In genomic region chr9:15081021-15081753, GRCh38 we compare ENCODE assay signal across 23 cellular contexts.
"Had no signal": no experiment of that assay in that cellular context is flagged by ENCODE, and none has a peak within 500 bp of the region (broad histone marks: within the 10 kb centered on the region; RNA-seq: fewer than 3 reads in every experiment).

No MANE protein-coding gene starts in this region.

- DNase-seq: naive thymus-derived CD4-positive, alpha-beta T cell; natural killer cell; occipital lobe; ovary; psoas muscle; right cardiac atrium; right lobe of liver; sigmoid colon; small intestine; stimulated activated CD4-positive, alpha-beta T cell treated with anti-CD3 and anti-CD28 coated beads, Interleukin-15, amount 100 ng/mL, for 24 hours; stimulated activated CD4-positive, alpha-beta T cell treated with anti-CD3 and anti-CD28 coated beads, Interleukin-2, amount 100 ng/mL, for 24 hours; stimulated activated CD4-positive, alpha-beta T cell treated with anti-CD3 and anti-CD28 coated beads, Interleukin-2, amount 100 ng/mL, for 48 hours; stimulated activated CD4-positive, alpha-beta T cell treated with anti-CD3 and anti-CD28 coated beads, Interleukin-4, amount 100 ng/mL, for 24 hours; stimulated activated naive B cell treated with anti-CD40 and anti-IgM and Interleukin-4, amounts not matched to agents 10 μg/mL and 1 μg/mL and 100 μg/mL, for 72 hours; stimulated activated naive CD4-positive, alpha-beta T cell treated with Interleukin-2 at 50 U/mL for 16 hours; stomach; thyroid gland; transverse colon; upper lobe of right lung; uterus had no signal

- H2AFZ ChIP-seq: neural progenitor cell had no signal

- H3K9ac ChIP-seq: neural progenitor cell had no signal

- H3K27ac ChIP-seq: neural progenitor cell, ovary, psoas muscle, right lobe of liver, sigmoid colon, stomach, thoracic aorta, thyroid gland, transverse colon, upper lobe of right lung, uterus had no signal

- H3K36me3 ChIP-seq: neural progenitor cell, ovary, right lobe of liver, sigmoid colon, stomach, thoracic aorta, thyroid gland, transverse colon, upper lobe of right lung, uterus had no signal

- FAIRE-seq: small intestine had no signal

- ATAC-seq: naive thymus-derived CD4-positive, alpha-beta T cell; natural killer cell; psoas muscle; right cardiac atrium; stimulated activated effector memory CD8-positive, alpha-beta T cell treated with anti-CD3 and anti-CD28 coated beads, Interleukin-12 subunit alpha, Interleukin-12 subunit beta, amount 100 ng/mL, for 72 hours; stimulated activated naive B cell treated with anti-CD40 and anti-IgM and Interleukin-4, amounts not matched to agents 10 μg/mL and 1 μg/mL and 100 μg/mL, for 72 hours; upper lobe of right lung had no signal

- H3K4me2 ChIP-seq: neural progenitor cell had no signal

- H3K4me1 ChIP-seq: neural progenitor cell, psoas muscle, right lobe of liver, sigmoid colon, thyroid gland, transverse colon, upper lobe of right lung, uterus had no signal

- H3K27me3 ChIP-seq: neural progenitor cell, ovary, right lobe of liver, sigmoid colon, stomach, thyroid gland, transverse colon, upper lobe of right lung, uterus had no signal

- H3K9me3 ChIP-seq: ovary, psoas muscle, right lobe of liver, sigmoid colon, stomach, thoracic aorta, thyroid gland, transverse colon, upper lobe of right lung, uterus had no signal

- H3K4me3 ChIP-seq: neural progenitor cell, ovary, psoas muscle, right lobe of liver, sigmoid colon, stomach, thoracic aorta, thyroid gland, transverse colon, upper lobe of right lung, uterus had no signal
